1 cellular context compared by ENCODE assay signal in genomic region chr22:32413715-32414114, GRCh38.
TF ChIP-seq lines count a peak whose summit lies in the region.

No MANE protein-coding gene starts in this region.

TF ChIP-seq in HepG2, 621 proteins besides CTCF, POLR2A, EP300 and RAD21:
- TF ChIP-seq ZNF678 (CRISPR knock-in tag; IDR thresholded peaks at IDR 0.05) (no peak), ZNF317 (CRISPR knock-in tag; IDR thresholded peaks at IDR 0.05) (no peak), NR2F1 (CRISPR knock-in tag; IDR thresholded peaks at IDR 0.05) (peak in 1 of 2 experiments; percentile 35; a peak in 1 of 4 replicates), SMC3 (IDR thresholded peaks at IDR 0.05; ENCODE audit: low read length) (peak; percentile 54), ZNF256 (CRISPR knock-in tag; conservative IDR thresholded peaks at IDR 0.05) (no peak), NR2F6 (IDR thresholded peaks at IDR 0.05) (peak; percentile 51; the same call in 1 of the 2 replicates), NR2F6 (CRISPR knock-in tag; IDR thresholded peaks at IDR 0.05) (0 out of 2 replicates have a peak, but pooled peaks have one; percentile 11), ZNF124 (CRISPR knock-in tag; IDR thresholded peaks at IDR 0.05) (no peak), E2F1 (CRISPR knock-in tag; IDR thresholded peaks at IDR 0.05) (no peak), ZNF7 (CRISPR knock-in tag; IDR thresholded peaks at IDR 0.05) (no peak), ZNF780A (CRISPR knock-in tag; IDR thresholded peaks at IDR 0.05) (no peak), KLF6 (CRISPR knock-in tag; IDR thresholded peaks at IDR 0.05) (no peak), RFXAP (CRISPR knock-in tag; IDR thresholded peaks at IDR 0.05; ENCODE audit: borderline replicate concordance) (no peak), STAG1 (CRISPR knock-in tag; IDR thresholded peaks at IDR 0.05) (peak; percentile 32), ZSCAN12 (CRISPR knock-in tag; IDR thresholded peaks at IDR 0.05) (no peak), HMGXB4 (CRISPR knock-in tag; IDR thresholded peaks at IDR 0.05; ENCODE audit: borderline replicate concordance in 1 of 2, low read depth in 1 of 2) (no peak), NR2F2 (IDR thresholded peaks at IDR 0.05; ENCODE audit: borderline replicate concordance, low read depth) (no peak), ZNF180 (CRISPR knock-in tag; IDR thresholded peaks at IDR 0.05; ENCODE audit: borderline replicate concordance, low read depth) (no peak), ZNF562 (CRISPR knock-in tag; IDR thresholded peaks at IDR 0.05; ENCODE audit: borderline replicate concordance) (no peak)
